Comparison of ENCODE assay signal across 20 cellular contexts in the genomic region with DNA sequence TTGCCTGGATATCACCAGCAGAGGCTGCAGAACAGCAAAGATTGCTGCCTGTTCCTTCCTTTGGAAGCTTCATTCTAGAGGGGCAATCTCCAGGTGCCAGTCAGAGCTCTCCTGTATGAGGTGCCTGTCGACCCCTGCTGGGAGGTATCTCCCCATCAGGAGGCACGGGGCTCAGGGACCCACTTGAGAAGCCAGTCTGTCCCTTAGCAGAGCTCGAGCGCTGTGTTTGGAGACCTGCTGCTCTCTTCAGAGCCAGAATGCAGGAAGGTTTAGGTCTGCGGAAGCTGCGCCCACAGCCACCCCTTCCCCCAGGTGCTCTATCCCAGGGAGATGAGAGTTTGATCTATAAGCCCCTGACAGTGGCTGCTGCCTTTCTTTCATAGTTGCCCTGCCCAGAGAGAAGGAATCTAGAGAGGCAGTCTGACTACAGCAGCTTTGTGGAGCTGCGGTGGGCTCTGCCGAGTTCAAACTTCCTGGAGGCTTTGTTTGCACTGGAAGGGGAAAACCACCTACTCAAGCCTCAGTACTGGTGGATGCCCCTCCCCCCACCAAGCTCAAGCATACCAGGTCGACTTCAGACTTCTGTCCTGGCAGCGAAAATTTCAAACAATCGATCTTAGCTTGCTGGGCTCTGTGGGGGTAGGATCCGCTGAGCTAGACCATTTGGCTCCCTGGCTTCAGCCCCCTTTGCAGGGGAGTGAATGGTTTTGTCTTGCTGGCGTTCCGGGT. TPM values are rescaled to one million over a fixed set of nuclear protein-coding genes. Genes with fewer than 3 reads are reported as not detected.
"Had no signal": no experiment of that assay in that cellular context is flagged by ENCODE, and none has a peak within 500 bp of the region (broad histone marks: within the 10 kb centered on the region; RNA-seq: fewer than 3 reads in every experiment).

No MANE protein-coding gene starts in this region.

- H3K4me3 ChIP-seq: esophagus squamous epithelium, left lung, ovary, testis had no signal

- H3K27me3 ChIP-seq: brain microvascular endothelial cell, esophagus squamous epithelium, foreskin keratinocyte, left lung, ovary, testis had no signal

- ATAC-seq: activated CD8-positive, alpha-beta memory T cell treated with anti-CD3 and anti-CD28 coated beads, Interleukin-2, amount 10 ng/mL, durations not matched to agents 7 days and 5 days; activated T-cell treated with anti-CD3 and anti-CD28 coated beads, Interleukin-2, amount 50 U/mL, for 4 hours; foreskin keratinocyte; left lung; stimulated activated naive CD8-positive, alpha-beta T cell treated with anti-CD3 and anti-CD28 coated beads, Interleukin-15, amount 100 ng/mL, for 72 hours; T-helper 17 cell had no signal

- H3K27ac ChIP-seq: brain microvascular endothelial cell, esophagus squamous epithelium, foreskin keratinocyte, left lung, ovary, testis had no signal

- H3K9me3 ChIP-seq: esophagus squamous epithelium, ovary, testis had no signal

- DNase-seq: activated CD4-positive, alpha-beta T cell treated with anti-CD3 and anti-CD28 coated beads, Interleukin-2, amount 50 U/mL, for 4 hours; activated CD8-positive, alpha-beta memory T cell treated with anti-CD3 and anti-CD28 coated beads, Interleukin-2, amount 10 ng/mL, durations not matched to agents 7 days and 5 days; activated effector memory CD4-positive, alpha-beta T cell treated with anti-CD3 and anti-CD28 coated beads, Interleukin-2, amount 50 U/mL, for 16 hours; activated T-cell treated with anti-CD3 and anti-CD28 coated beads, Interleukin-2, amount 50 U/mL, for 4 hours; amygdala; brain microvascular endothelial cell; esophagus squamous epithelium; foreskin keratinocyte; head of caudate nucleus; ovary; stimulated activated CD4-positive, alpha-beta T cell treated with anti-CD3 and anti-CD28 coated beads, Interleukin-15, amount 100 ng/mL, for 24 hours; stimulated activated CD4-positive, alpha-beta T cell treated with anti-CD3 and anti-CD28 coated beads, Interleukin-4, amount 100 ng/mL, for 4 hours; stimulated activated naive CD8-positive, alpha-beta T cell treated with anti-CD3 and anti-CD28 coated beads, Interleukin-15, amount 100 ng/mL, for 72 hours; T-helper 17 cell; testis had no signal

- H3K36me3 ChIP-seq: brain microvascular endothelial cell, esophagus squamous epithelium, left lung, ovary had no signal

- H3K4me1 Mint-ChIP-seq: activated CD8-positive, alpha-beta memory T cell treated with anti-CD3 and anti-CD28 coated beads, Interleukin-2, amount 10 ng/mL, durations not matched to agents 7 days and 5 days; memory B cell; stimulated activated naive CD8-positive, alpha-beta T cell treated with anti-CD3 and anti-CD28 coated beads, Interleukin-15, amount 100 ng/mL, for 72 hours; T-helper 17 cell had no signal

- H3K4me1 ChIP-seq: esophagus squamous epithelium, foreskin keratinocyte, left lung, testis had no signal

- H3K27ac Mint-ChIP-seq: activated CD8-positive, alpha-beta memory T cell treated with anti-CD3 and anti-CD28 coated beads, Interleukin-2, amount 10 ng/mL, durations not matched to agents 7 days and 5 days; activated naive CD8-positive, alpha-beta T cell; memory B cell; stimulated activated naive CD8-positive, alpha-beta T cell treated with anti-CD3 and anti-CD28 coated beads, Interleukin-15, amount 100 ng/mL, for 72 hours; T-helper 17 cell had no signal

- H3K4me3 Mint-ChIP-seq: activated CD8-positive, alpha-beta memory T cell treated with anti-CD3 and anti-CD28 coated beads, Interleukin-2, amount 10 ng/mL, durations not matched to agents 7 days and 5 days; activated naive CD8-positive, alpha-beta T cell; activated T-cell treated with anti-CD3 and anti-CD28 coated beads, Interleukin-2, amount 50 U/mL, for 4 hours; memory B cell; nephron; stimulated activated naive CD8-positive, alpha-beta T cell treated with anti-CD3 and anti-CD28 coated beads, Interleukin-15, amount 100 ng/mL, for 72 hours; T-helper 17 cell had no signal

- H3K27me3 Mint-ChIP-seq: activated CD8-positive, alpha-beta memory T cell treated with anti-CD3 and anti-CD28 coated beads, Interleukin-2, amount 10 ng/mL, durations not matched to agents 7 days and 5 days; activated naive CD8-positive, alpha-beta T cell; memory B cell; stimulated activated naive CD8-positive, alpha-beta T cell treated with anti-CD3 and anti-CD28 coated beads, Interleukin-15, amount 100 ng/mL, for 72 hours; T-helper 17 cell had no signal

- H3K36me3 Mint-ChIP-seq: activated CD8-positive, alpha-beta memory T cell treated with anti-CD3 and anti-CD28 coated beads, Interleukin-2, amount 10 ng/mL, durations not matched to agents 7 days and 5 days; activated naive CD8-positive, alpha-beta T cell; memory B cell had no signal

RNA-seq across cellular contexts. Expression of a gene that starts 57.9 kb away (rescaled TPM):
- total RNA-seq: activated CD8-positive, alpha-beta memory T cell treated with anti-CD3 and anti-CD28 coated beads, Interleukin-2, amount 10 ng/mL, durations not matched to agents 7 days and 5 days; activated T-cell treated with anti-CD3 and anti-CD28 coated beads, Interleukin-2, amount 50 U/mL, for 4 hours; dermis microvascular lymphatic vessel endothelial cell; T-helper 17 cell had no signal
